16 cellular contexts compared by ENCODE assay signal in genomic region chr5:133907075-133907474, GRCh38.
DNase-seq lines count a peak whose midpoint lies in the region; ATAC-seq and TF ChIP-seq lines count a peak whose summit lies in the region.
"Had no signal": no experiment of that assay in that cellular context is flagged by ENCODE, and none has a peak within 500 bp of the region (broad histone marks: within the 10 kb centered on the region; RNA-seq: fewer than 3 reads in every experiment).

No MANE protein-coding gene starts in this region.

- H3K4me3 Mint-ChIP-seq in neural progenitor cell, result no peak overlapping the region
- H3K4me3 Mint-ChIP-seq: immature natural killer cell; nephron progenitor cell; T-helper 2 cell treated with Interferon-gamma antibody and Interleukin-4, amounts not matched to agents 5 μg/mL and 100 μg/mL, for 36 hours had no signal

- DNase-seq in NCI-H1694 (lab: John Stamatoyannopoulos, UW), result peak; percentile 84
- DNase-seq in RPMI8226, result peak; percentile 90
- peak in 2 of 3 donors; percentile 71 to 83 for DNase-seq in right cardiac atrium
- DNase-seq in central memory CD4-positive, alpha-beta T cell, result no peak
- no peak for DNase-seq in activated gamma-delta T cell (lab: John Stamatoyannopoulos, UW)
- DNase-seq in neural progenitor cell (ENCODE audit: low spot score), result no peak
- DNase-seq: activated effector memory CD4-positive, alpha-beta T cell treated with anti-CD3 and anti-CD28 coated beads, Interleukin-2, amount 50 U/mL, for 16 hours; HCEC 1CT; immature natural killer cell; NCI-H1930; nephron progenitor cell had no signal

- H3K36me3 ChIP-seq in BLaER1 treated with 17β-estradiol and CSF1 and Interleukin-3, amounts not matched to agents 10 nM and 100 nM, result no peaks in the 10 kb centered on the region
- H3K36me3 ChIP-seq in neural progenitor cell, result no peaks in the 10 kb centered on the region

- no peak overlapping the region for H3K27ac Mint-ChIP-seq in neural progenitor cell
- H3K27ac Mint-ChIP-seq: immature natural killer cell; nephron progenitor cell; T-helper 2 cell treated with Interferon-gamma antibody and Interleukin-4, amounts not matched to agents 5 μg/mL and 100 μg/mL, for 36 hours had no signal

- no peak for TF ChIP-seq CTCF in neural progenitor cell (IDR thresholded peaks at IDR 0.05)

- intact Hi-C loops in right cardiac atrium (cut with DNase I), result no loop called here

- H3K27me3 Mint-ChIP-seq in neural progenitor cell (ENCODE audit: insufficient read depth, low read depth), result no peaks in the 10 kb centered on the region

- H3K4me1 ChIP-seq in BLaER1 treated with 17β-estradiol and CSF1 and Interleukin-3, amounts not matched to agents 10 nM and 100 nM, result peaks cover 0 to 92% (median 69%) of the 10 kb centered on the region in 10 experiments; a peak in 17 of 20 replicates
- H3K4me1 ChIP-seq in right cardiac atrium (ENCODE audit: control insufficient read depth, insufficient read depth, low read length), result no peaks in the 10 kb centered on the region
- H3K4me1 ChIP-seq in neural progenitor cell, result no peaks in the 10 kb centered on the region

- H3K4me3 ChIP-seq in BLaER1 treated with 17β-estradiol and CSF1 and Interleukin-3, amounts not matched to agents 10 nM and 100 nM, result no peak overlapping the region
- H3K4me3 ChIP-seq in right cardiac atrium (ENCODE audit: low read length) (no peak overlapping the region), neural progenitor cell (no peak overlapping the region)

- peak overlapping the region in 9 of 11 experiments; percentile 3 to 88 (median 72); a peak in 17 of 22 replicates for H3K4me2 ChIP-seq in BLaER1 treated with 17β-estradiol and CSF1 and Interleukin-3, amounts not matched to agents 10 nM and 100 nM
- H3K4me2 ChIP-seq in neural progenitor cell, result no peak overlapping the region

- ATAC-seq in right cardiac atrium, result peak in 1 of 2 donors; percentile 38
- ATAC-seq in GM21515 (IDR thresholded peaks at IDR 0.05; ENCODE audit: unreplicated experiment), result no peak
- ATAC-seq: activated CD4-positive, CD25-positive, alpha-beta regulatory T cell treated with anti-CD3 and anti-CD28 coated beads, Interleukin-2, amount 50 U/mL, for 24 hours had no signal

- WGBS in right cardiac atrium, result 79% methylated on average over 9 of the region's 9 CpGs

- no peaks in the 10 kb centered on the region for H3K79me2 ChIP-seq in neural progenitor cell (ENCODE audit: low read depth)

- H3K27ac ChIP-seq in BLaER1 treated with 17β-estradiol and CSF1 and Interleukin-3, amounts not matched to agents 10 nM and 100 nM, result no peak overlapping the region
- H3K27ac ChIP-seq in right cardiac atrium (ENCODE audit: low read length) (no peak overlapping the region), neural progenitor cell (no peak overlapping the region)
- H3K27ac ChIP-seq: epithelial cell of prostate had no signal

- H3K27me3 ChIP-seq in BLaER1 treated with 17β-estradiol and CSF1 and Interleukin-3, amounts not matched to agents 10 nM and 100 nM, result 0 out of 22 replicates have a peak, but pooled peaks cover 0 to 9% (median 0%) of the 10 kb centered on the region in 11 experiments
- no peaks in the 10 kb centered on the region for H3K27me3 ChIP-seq in right cardiac atrium (ENCODE audit: control insufficient read depth, insufficient read depth)
- no peaks in the 10 kb centered on the region for H3K27me3 ChIP-seq in neural progenitor cell

- H3K4me1 Mint-ChIP-seq in neural progenitor cell, result peaks cover 15% of the 10 kb centered on the region
- H3K4me1 Mint-ChIP-seq: immature natural killer cell had no signal

- H3F3A ChIP-seq in neural progenitor cell (ENCODE audit: low read depth), result no peaks in the 10 kb centered on the region

- no peaks in the 10 kb centered on the region for H4K20me1 ChIP-seq in BLaER1 treated with 17β-estradiol and CSF1 and Interleukin-3, amounts not matched to agents 10 nM and 100 nM
- H4K20me1 ChIP-seq in neural progenitor cell (ENCODE audit: low read depth), result no peaks in the 10 kb centered on the region

- no peaks in the 10 kb centered on the region for H3K9me3 ChIP-seq in BLaER1 treated with 17β-estradiol and CSF1 and Interleukin-3, amounts not matched to agents 10 nM and 100 nM (replicated peaks in 1 of 11)
- H3K9me3 ChIP-seq in right cardiac atrium (ENCODE audit: control insufficient read depth, low read length), result no peaks in the 10 kb centered on the region
- H3K9me3 ChIP-seq in neural progenitor cell (ENCODE audit: low read depth), result no peaks in the 10 kb centered on the region

- H2AFZ ChIP-seq in neural progenitor cell (replicated peaks), result no peak overlapping the region

- no peak overlapping the region for H3K9ac ChIP-seq in BLaER1 treated with 17β-estradiol and CSF1 and Interleukin-3, amounts not matched to agents 10 nM and 100 nM
- no peak overlapping the region for H3K9ac ChIP-seq in neural progenitor cell

- no peaks in the 10 kb centered on the region for H3K9me3 Mint-ChIP-seq in neural progenitor cell
- H3K9me3 Mint-ChIP-seq: immature natural killer cell; nephron progenitor cell; T-helper 2 cell treated with Interferon-gamma antibody and Interleukin-4, amounts not matched to agents 5 μg/mL and 100 μg/mL, for 36 hours had no signal

- H3K36me3 Mint-ChIP-seq in neural progenitor cell, result no peaks in the 10 kb centered on the region
- H3K36me3 Mint-ChIP-seq: immature natural killer cell had no signal

Comparison
In these comparisons a context has a peak if more than half of its experiments do, and no peak if none do; other contexts are left out.
1. DNase-seq: peak in NCI-H1694 (single experiment), RPMI8226 (single experiment) and right cardiac atrium (2 of 3); none in central memory CD4-positive, alpha-beta T cell (single experiment), activated gamma-delta T cell (single experiment) and neural progenitor cell (single experiment).